2 cellular contexts compared by ENCODE assay signal in the genomic region with DNA sequence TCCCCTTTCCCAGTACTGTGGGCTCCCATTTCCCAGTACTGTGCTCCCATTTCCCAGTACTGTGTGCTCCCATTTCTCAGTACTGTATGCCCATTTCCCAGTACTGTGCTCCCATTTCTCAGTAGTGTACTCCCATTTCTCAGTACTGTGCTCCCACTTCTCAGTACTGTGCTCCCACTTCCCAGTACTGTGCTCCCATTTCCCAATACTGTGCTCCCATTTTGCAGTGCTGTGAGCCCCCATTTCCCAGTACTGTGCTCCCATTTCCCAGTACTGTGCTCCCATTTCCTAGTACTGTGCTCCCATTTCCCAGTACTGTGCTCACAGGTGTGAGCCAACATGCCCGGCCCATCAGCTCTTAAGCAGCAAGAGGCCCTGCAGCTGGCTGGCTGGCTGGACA. TPM values are rescaled to one million over a fixed set of nuclear protein-coding genes. Genes with fewer than 3 reads are reported as not detected.
"Had no signal": no experiment of that assay in that cellular context is flagged by ENCODE, and none has a peak within 500 bp of the region (broad histone marks: within the 10 kb centered on the region; RNA-seq: fewer than 3 reads in every experiment).

No MANE protein-coding gene starts in this region.

RNA-seq across cellular contexts. Expression of a gene that starts 11.3 kb away (rescaled TPM):
- total RNA-seq: M059J, RPMI7951 had no signal
